Comparison of ENCODE assay signal across 27 cellular contexts in the genomic region with DNA sequence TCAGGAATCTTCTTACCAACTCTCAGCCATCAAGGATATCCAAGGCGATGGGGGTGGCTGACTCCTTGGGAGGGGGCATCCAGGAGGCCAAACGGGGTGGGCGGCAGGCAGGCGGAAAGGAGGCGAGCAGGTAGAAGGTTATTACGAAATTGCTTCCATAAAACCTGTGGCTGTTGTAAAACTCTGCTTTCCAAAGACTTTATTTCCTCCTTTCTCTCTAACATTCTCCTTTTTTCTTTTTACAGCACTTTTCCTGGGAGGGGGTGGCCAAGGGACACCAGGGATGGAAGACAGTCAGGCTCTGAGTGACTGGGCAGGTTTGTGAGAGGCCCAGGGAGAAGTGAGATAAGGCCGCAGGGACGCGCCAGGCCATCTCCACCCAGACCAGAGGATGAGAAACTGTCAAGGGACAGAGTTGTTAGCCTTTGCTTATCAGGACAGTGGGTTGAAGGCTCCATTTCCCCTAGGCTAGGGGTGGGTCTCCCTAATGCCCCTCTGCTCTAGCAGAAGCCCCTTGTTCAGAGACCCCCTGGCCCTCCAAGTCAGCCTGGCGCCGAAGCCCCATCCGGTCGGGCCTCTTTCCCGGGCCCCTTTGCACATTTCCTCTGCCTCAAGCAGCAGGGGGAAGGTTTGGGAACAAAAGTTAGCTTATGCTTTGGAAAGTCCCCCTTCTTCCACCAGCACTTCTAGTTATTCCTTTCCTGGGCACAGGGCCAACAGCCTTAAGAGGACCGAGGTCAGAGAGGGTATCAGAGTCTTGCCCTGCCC. TPM values are rescaled to one million over a fixed set of nuclear protein-coding genes. Genes with fewer than 3 reads are reported as not detected.
DNase-seq lines count a peak whose midpoint lies in the region; ATAC-seq, FAIRE-seq and TF ChIP-seq lines count a peak whose summit lies in the region.
"Had no signal": no experiment of that assay in that cellular context is flagged by ENCODE, and none has a peak within 500 bp of the region (broad histone marks: within the 10 kb centered on the region; RNA-seq: fewer than 3 reads in every experiment).

No MANE protein-coding gene starts in this region.

- H3K27ac ChIP-seq in CD8-positive, alpha-beta memory T cell (ENCODE audit: low read depth, low read length) = peak overlapping the region; percentile 77
- H3K27ac ChIP-seq in KMS-11 = no peak overlapping the region; the same call in 1 of the 2 replicates
- H3K27ac ChIP-seq: BLaER1 treated with 17β-estradiol and CSF1 and Interleukin-3, amounts not matched to agents 10 nM and 100 nM; RWPE1; SK-N-MC had no signal

- no peaks in the 10 kb centered on the region for H4K20me1 ChIP-seq in KMS-11 (ENCODE audit: insufficient read depth)

- H3K4me3 Mint-ChIP-seq in CD8-positive, alpha-beta memory T cell = no peak overlapping the region
- H3K4me3 Mint-ChIP-seq in endothelial cell (ENCODE audit: unreplicated experiment) = no peak overlapping the region
- H3K4me3 Mint-ChIP-seq in neural crest cell = peak overlapping the region; percentile 72
- H3K4me3 Mint-ChIP-seq: activated B cell treated with CpG ODN at 0.5 μM for 24 hours; activated CD4-positive, alpha-beta memory T cell treated with anti-CD3 and anti-CD28 coated beads, Interleukin-2, amount 10 ng/mL, durations not matched to agents 7 days and 5 days; stimulated activated naive CD8-positive, alpha-beta T cell treated with anti-CD3 and anti-CD28 coated beads, Interleukin-15, amount 100 ng/mL, for 72 hours had no signal

- peaks cover 0 to 4% (median 0%) of the 10 kb centered on the region in 5 donors for H3K9me3 Mint-ChIP-seq in CD8-positive, alpha-beta memory T cell
- H3K9me3 Mint-ChIP-seq in endothelial cell (ENCODE audit: unreplicated experiment) = no peaks in the 10 kb centered on the region
- no peaks in the 10 kb centered on the region for H3K9me3 Mint-ChIP-seq in neural crest cell
- H3K9me3 Mint-ChIP-seq: activated B cell treated with CpG ODN at 0.5 μM for 24 hours; activated CD4-positive, alpha-beta memory T cell treated with anti-CD3 and anti-CD28 coated beads, Interleukin-2, amount 10 ng/mL, durations not matched to agents 7 days and 5 days; stimulated activated naive CD8-positive, alpha-beta T cell treated with anti-CD3 and anti-CD28 coated beads, Interleukin-15, amount 100 ng/mL, for 72 hours had no signal

- H3K27me3 Mint-ChIP-seq in CD8-positive, alpha-beta memory T cell = peaks cover 69 to 95% of the 10 kb centered on the region in 2 donors
- H3K27me3 Mint-ChIP-seq in endothelial cell (ENCODE audit: unreplicated experiment) (peaks cover 41% of the 10 kb centered on the region), neural crest cell (ENCODE audit: low read depth) (peaks cover 100% of the 10 kb centered on the region)

- no peaks in the 10 kb centered on the region for H3K36me3 ChIP-seq in CD8-positive, alpha-beta memory T cell (ENCODE audit: insufficient read depth, low read length)
- no peaks in the 10 kb centered on the region for H3K36me3 ChIP-seq in KMS-11 (ENCODE audit: insufficient read depth)
- H3K36me3 ChIP-seq: BLaER1 treated with 17β-estradiol and CSF1 and Interleukin-3, amounts not matched to agents 10 nM and 100 nM had no signal

- POLR2A ChIA-PET in CD8-positive, alpha-beta memory T cell (lab: Charles Lee) = no interaction called here

- TF ChIP-seq CTCF in KMS-11 (conservative IDR thresholded peaks at IDR 0.05; ENCODE audit: low read depth, low read length) = no peak
- TF ChIP-seq CTCF in endothelial cell (IDR thresholded peaks at IDR 0.05; ENCODE audit: unreplicated experiment) = no peak
- TF ChIP-seq CTCF in neural crest cell (conservative IDR thresholded peaks at IDR 0.05) = no peak

- H3K27ac Mint-ChIP-seq in CD8-positive, alpha-beta memory T cell = no peak overlapping the region
- no peak overlapping the region for H3K27ac Mint-ChIP-seq in endothelial cell (ENCODE audit: unreplicated experiment)
- peak overlapping the region; percentile 54 for H3K27ac Mint-ChIP-seq in neural crest cell (ENCODE audit: unreplicated experiment)
- H3K27ac Mint-ChIP-seq: activated B cell treated with CpG ODN at 0.5 μM for 24 hours; activated CD4-positive, alpha-beta memory T cell treated with anti-CD3 and anti-CD28 coated beads, Interleukin-2, amount 10 ng/mL, durations not matched to agents 7 days and 5 days; stimulated activated naive CD8-positive, alpha-beta T cell treated with anti-CD3 and anti-CD28 coated beads, Interleukin-15, amount 100 ng/mL, for 72 hours had no signal

- H3K9me3 ChIP-seq in CD8-positive, alpha-beta memory T cell (ENCODE audit: low read length) = no peaks in the 10 kb centered on the region

- H3K4me2 ChIP-seq in KMS-11 = peak overlapping the region; percentile 74
- H3K4me2 ChIP-seq: BLaER1 treated with 17β-estradiol and CSF1 and Interleukin-3, amounts not matched to agents 10 nM and 100 nM had no signal

- no peaks in the 10 kb centered on the region for H3K79me2 ChIP-seq in KMS-11 (ENCODE audit: insufficient read depth, low read depth)

- no peak for ATAC-seq in HG02981 (IDR thresholded peaks at IDR 0.05; ENCODE audit: unreplicated experiment)
- ATAC-seq: left ventricle myocardium superior; right cardiac atrium; stimulated activated naive CD8-positive, alpha-beta T cell treated with anti-CD3 and anti-CD28 coated beads, Interleukin-15, amount 100 ng/mL, for 72 hours had no signal

- CTCF ChIA-PET in CD8-positive, alpha-beta memory T cell (lab: Charles Lee) = interaction anchor here (1.9 kb wide), 1 partner anchor 13 kb away, joined by 8 read pairs; no protein-coding TSS in a partner anchor

- peaks cover 10% of the 10 kb centered on the region for H3K4me1 ChIP-seq in CD8-positive, alpha-beta memory T cell (ENCODE audit: insufficient read depth, low read length)
- H3K4me1 ChIP-seq in KMS-11 (ENCODE audit: low read depth, poor library complexity, severe bottlenecking) = peaks cover 45% of the 10 kb centered on the region

- no peak for DNase-seq in CD8-positive, alpha-beta memory T cell
- peak; percentile 11 for DNase-seq in endothelial cell (ENCODE audit: low spot score)
- no peak for DNase-seq in neural crest cell (ENCODE audit: low read depth, low spot score)
- DNase-seq in urothelium cell line (ENCODE audit: low spot score) = no peak
- DNase-seq in Kasumi-1 (lab: John Stamatoyannopoulos, UW) = no peak
- DNase-seq in NAMALWA (ENCODE audit: low spot score) = no peak
- DNase-seq: activated CD4-positive, alpha-beta memory T cell treated with anti-CD3 and anti-CD28 coated beads, Interleukin-2, amount 10 ng/mL, durations not matched to agents 7 days and 5 days; activated naive CD4-positive, alpha-beta T cell; amygdala; GOT3; head of caudate nucleus; left ventricle myocardium superior; NCI-H1694; NCI-H526 treated with DMSO at 0.1 percent for 48 hours; nucleus accumbens; right cardiac atrium; stimulated activated naive CD8-positive, alpha-beta T cell treated with anti-CD3 and anti-CD28 coated beads, Interleukin-15, amount 100 ng/mL, for 72 hours; trophoblast cell had no signal

- no peaks in the 10 kb centered on the region for H3K36me3 Mint-ChIP-seq in CD8-positive, alpha-beta memory T cell
- H3K36me3 Mint-ChIP-seq in endothelial cell (ENCODE audit: low read depth, unreplicated experiment) (no peaks in the 10 kb centered on the region), neural crest cell (ENCODE audit: low read depth) (peaks cover 4% of the 10 kb centered on the region)

- no peak overlapping the region for H3K4me3 ChIP-seq in CD8-positive, alpha-beta memory T cell (ENCODE audit: low read length)
- H3K4me3 ChIP-seq in KMS-11 (IDR thresholded peaks at IDR 0.05; ENCODE audit: insufficient read depth, low read depth, low read length) = no peak overlapping the region
- H3K4me3 ChIP-seq: BLaER1 treated with 17β-estradiol and CSF1 and Interleukin-3, amounts not matched to agents 10 nM and 100 nM; SK-N-MC had no signal

- no peak overlapping the region for H3K9ac ChIP-seq in KMS-11
- H3K9ac ChIP-seq: BLaER1 treated with 17β-estradiol and CSF1 and Interleukin-3, amounts not matched to agents 10 nM and 100 nM had no signal

- H2AFZ ChIP-seq in KMS-11 (ENCODE audit: low read depth) = peak overlapping the region; percentile 55; the same call in 1 of the 2 replicates

- peaks cover 7 to 22% (median 14%) of the 10 kb centered on the region in 3 donors for H3K4me1 Mint-ChIP-seq in CD8-positive, alpha-beta memory T cell
- peaks cover 16% of the 10 kb centered on the region for H3K4me1 Mint-ChIP-seq in endothelial cell (ENCODE audit: unreplicated experiment)
- H3K4me1 Mint-ChIP-seq in neural crest cell = no peaks in the 10 kb centered on the region

- peaks cover 69% of the 10 kb centered on the region for H3K27me3 ChIP-seq in CD8-positive, alpha-beta memory T cell (ENCODE audit: insufficient read depth, low read length, poor library complexity, severe bottlenecking)
- H3K27me3 ChIP-seq in KMS-11 (ENCODE audit: insufficient read depth, low read depth) = peaks cover 16% of the 10 kb centered on the region

- FAIRE-seq in urothelium cell line (lab: Jason Lieb, UNC) = no peak
- FAIRE-seq: endometrium had no signal

RNA-seq across cellular contexts. Expression of a gene that starts 5.0 kb away (rescaled TPM):
- total RNA-seq in CD8-positive, alpha-beta memory T cell = 1 to 10 TPM; 2.0 to 2.6 TPM
- not detected for polyA plus RNA-seq in CD8-positive, alpha-beta memory T cell
- total RNA-seq in endothelial cell (ENCODE audit: unreplicated experiment) (0.49 TPM), neural crest cell (84.1 and 89.8 TPM in 2 replicates)
- total RNA-seq: left ventricle myocardium superior, right cardiac atrium had no signal

RNA-seq across cellular contexts. Expression of a gene that starts 16.0 kb away (rescaled TPM):
- not detected for total RNA-seq in CD8-positive, alpha-beta memory T cell
- polyA plus RNA-seq in CD8-positive, alpha-beta memory T cell = not detected
- total RNA-seq in endothelial cell (ENCODE audit: unreplicated experiment) (0.15 TPM), neural crest cell (19.7 and 22.9 TPM in 2 replicates)
- total RNA-seq: activated B cell treated with CpG ODN at 0.5 μM for 24 hours; activated CD4-positive, alpha-beta memory T cell treated with anti-CD3 and anti-CD28 coated beads, Interleukin-2, amount 10 ng/mL, durations not matched to agents 7 days and 5 days; left ventricle myocardium superior; mucosa of gallbladder; right cardiac atrium; T-helper 2 cell treated with Interferon-gamma antibody and Interleukin-4, amounts not matched to agents 100 ng/mL and 5 ng/mL, for 36 hours had no signal
- polyA plus RNA-seq: right cardiac atrium had no signal

RNA-seq across cellular contexts. Expression of a gene that starts 20.3 kb away (rescaled TPM):
- total RNA-seq in CD8-positive, alpha-beta memory T cell = under 1 TPM; 0.89 to 0.96 TPM
- 0.87 TPM for polyA plus RNA-seq in CD8-positive, alpha-beta memory T cell
- total RNA-seq in endothelial cell (ENCODE audit: unreplicated experiment) (3.6 TPM), neural crest cell (8.5 and 11.4 TPM in 2 replicates)

RNA-seq across cellular contexts. Expression of a gene that starts 26.3 kb away (rescaled TPM):
- total RNA-seq in CD8-positive, alpha-beta memory T cell = under 1 TPM; 0.22 to 0.37 TPM
- polyA plus RNA-seq in CD8-positive, alpha-beta memory T cell = not detected
- total RNA-seq in endothelial cell (ENCODE audit: unreplicated experiment) = 1.9 TPM
- total RNA-seq in neural crest cell = 9.6 and 11.5 TPM in 2 replicates
- total RNA-seq: activated B cell treated with CpG ODN at 0.5 μM for 24 hours; T-helper 2 cell treated with Interferon-gamma antibody and Interleukin-4, amounts not matched to agents 100 ng/mL and 5 ng/mL, for 36 hours had no signal

RNA-seq across cellular contexts. Expression of a gene that starts 37.5 kb away (rescaled TPM):
- total RNA-seq in CD8-positive, alpha-beta memory T cell = not detected
- polyA plus RNA-seq in CD8-positive, alpha-beta memory T cell = not detected
- total RNA-seq in endothelial cell (ENCODE audit: unreplicated experiment) = 0.59 TPM
- total RNA-seq in neural crest cell = 2.3 and 2.6 TPM in 2 replicates
- total RNA-seq: activated B cell treated with CpG ODN at 0.5 μM for 24 hours, left ventricle myocardium superior had no signal

Comparison
In these comparisons a context has a peak if more than half of its experiments do, and no peak if none do; other contexts are left out.
1. RNA of a gene that starts 5.0 kb away (total RNA-seq): 84.1 to 89.8 TPM in neural crest cell; 2.0 to 2.6 TPM in CD8-positive, alpha-beta memory T cell and 0.49 TPM in endothelial cell (single experiment); every median in the first group is over 10 times any median in the second.
2. RNA of a gene that starts 16.0 kb away (total RNA-seq): 19.7 to 22.9 TPM in neural crest cell; not detected in CD8-positive, alpha-beta memory T cell and 0.15 TPM in endothelial cell (single experiment); every median in the first group is over 10 times any median in the second.